8 cellular contexts compared by ENCODE assay signal in genomic region chr3:11847035-11847394, GRCh38. TPM values are rescaled to one million over a fixed set of nuclear protein-coding genes. Genes with fewer than 3 reads are reported as not detected.
A peak's percentile ranks its signal among the peaks of the same experiment; 100 is the strongest.
DNase-seq lines count a peak whose midpoint lies in the region; ATAC-seq and TF ChIP-seq lines count a peak whose summit lies in the region.

No MANE protein-coding gene starts in this region.

- DNase-seq in Peyer's patch (no peak), esophagus muscularis mucosa (ENCODE audit: extremely low spot score) (no peak), psoas muscle (no peak), NK-92 (lab: John Stamatoyannopoulos, UW; ENCODE audit: unreplicated experiment) (no peak), activated gamma-delta T cell treated with Interleukin-2 at 50 U/mL for 16 hours (no peak), superior temporal gyrus (ENCODE audit: extremely low spot score) (no peak)
- no peak for DNase-seq in NK-92 treated with Interleukin-12 subunit alpha and Interleukin-12 subunit beta, amount 100 ng/mL, for 24 hours (lab: John Stamatoyannopoulos, UW)

- peaks cover 0 to 22% (median 6%) of the 10 kb centered on the region in 4 donors for H3K4me1 ChIP-seq in Peyer's patch
- H3K4me1 ChIP-seq in esophagus muscularis mucosa = peaks cover 21 to 33% (median 28%) of the 10 kb centered on the region in 4 donors
- H3K4me1 ChIP-seq in psoas muscle = peaks cover 17% of the 10 kb centered on the region

- ATAC-seq in GM18517 (IDR thresholded peaks at IDR 0.05; ENCODE audit: unreplicated experiment) (peak; percentile 15), psoas muscle (no peak)

- TF ChIP-seq EP300 in esophagus muscularis mucosa (IDR thresholded peaks at IDR 0.05) = no peak

- H3K27ac ChIP-seq in Peyer's patch (peak overlapping the region; percentile 83 to 91 (median 86)), esophagus muscularis mucosa (replicated peaks in 1 of 4) (peak overlapping the region; percentile 82 to 91 (median 89)), psoas muscle (peak overlapping the region; percentile 93)

- TF ChIP-seq CTCF in Peyer's patch (IDR thresholded peaks at IDR 0.05) = no peak
- TF ChIP-seq CTCF in esophagus muscularis mucosa (IDR thresholded peaks at IDR 0.05) = no peak
- TF ChIP-seq CTCF in psoas muscle (IDR thresholded peaks at IDR 0.05) = no peak

- no peak for TF ChIP-seq POLR2A in Peyer's patch (IDR thresholded peaks at IDR 0.05)
- TF ChIP-seq POLR2A in esophagus muscularis mucosa (IDR thresholded peaks at IDR 0.05; ENCODE audit: low read depth) = no peak

- 19% methylated on average over 18 of the region's 18 CpGs for WGBS in esophagus muscularis mucosa
- 11 to 15% (median 11%) methylated on average over 18 of the region's 18 CpGs for WGBS in psoas muscle, 3 donors

- no peaks in the 10 kb centered on the region for H3K27me3 ChIP-seq in Peyer's patch
- no peaks in the 10 kb centered on the region for H3K27me3 ChIP-seq in esophagus muscularis mucosa
- no peaks in the 10 kb centered on the region for H3K27me3 ChIP-seq in psoas muscle (ENCODE audit: insufficient read depth in 3 of 3, low read length in 2 of 3)

- H3K9me3 ChIP-seq in Peyer's patch (no peaks in the 10 kb centered on the region), esophagus muscularis mucosa (no peaks in the 10 kb centered on the region), psoas muscle (no peaks in the 10 kb centered on the region)

- H3K36me3 ChIP-seq in Peyer's patch (peaks cover 0 to 19% (median 0%) of the 10 kb centered on the region in 3 donors), esophagus muscularis mucosa (peaks cover 17 to 21% (median 18%) of the 10 kb centered on the region in 4 donors), psoas muscle (ENCODE audit: insufficient read depth in 1 of 2, low read depth in 1 of 2) (peaks cover 3 to 23% of the 10 kb centered on the region in 2 donors)

- H3K4me3 ChIP-seq in Peyer's patch = peak overlapping the region; percentile 70 to 93 (median 82)
- peak overlapping the region; percentile 79 to 92 (median 86) for H3K4me3 ChIP-seq in esophagus muscularis mucosa
- peak overlapping the region; percentile 93 for H3K4me3 ChIP-seq in psoas muscle

- intact Hi-C loops in esophagus muscularis mucosa (cut with DNase I) = loop anchor here (5.0 kb wide), 1 partner anchor 470 kb away; no protein-coding TSS in a partner anchor
- intact Hi-C loops in psoas muscle (cut with DNase I) = no loop called here

RNA-seq across cellular contexts. Expression of gene TAMM41, which starts 0.3 kb away (rescaled TPM):
- total RNA-seq in Peyer's patch (10 to 100 TPM in 3 of 4 donors, 1 to 10 TPM in 1; 9.1 to 56.9 (median 24.1) TPM), esophagus muscularis mucosa (1 to 10 TPM; 4.8 to 8.3 (median 7.2) TPM), psoas muscle (1 to 10 TPM; 5.9 to 9.2 (median 7.8) TPM)
- polyA plus RNA-seq in psoas muscle = 10 to 100 TPM in 2 of 3 donors, 1 to 10 TPM in 1; 5.8 to 13.1 (median 10.1) TPM
